In genomic region chr16:3654249-3654991, GRCh38 we compare ENCODE assay signal across 8 cellular contexts. TPM values are rescaled to one million over a fixed set of nuclear protein-coding genes. Genes with fewer than 3 reads are reported as not detected.
A peak's percentile ranks its signal among the peaks of the same experiment; 100 is the strongest.
DNase-seq lines count a peak whose midpoint lies in the region; ATAC-seq, FAIRE-seq and TF ChIP-seq lines count a peak whose summit lies in the region.

TSS of gene DNASE1 (plus strand) at chr16:3654691. CDS start at chr16:3655374, 683 bp downstream.

- CTCF ChIA-PET in A549 (lab: Yijun Ruan, JAX): interaction anchor here (0.6 to 3.0 kb wide), 14 partner anchors 8 to 600 kb away, joined by 3 to 11 read pairs (median 4); no protein-coding TSS in a partner anchor

- H3K27ac ChIP-seq in A549: no peak within 1 kb of the TSS
- no peak within 1 kb of the TSS for H3K27ac ChIP-seq in esophagus muscularis mucosa (replicated peaks in 1 of 4)
- no peak within 1 kb of the TSS for H3K27ac ChIP-seq in temporal lobe (ENCODE audit: low read depth, low read length)

- TF ChIP-seq RAD21 in A549 (conservative IDR thresholded peaks at IDR 0.05 in 1 of 2, IDR thresholded peaks at IDR 0.05 in 1 of 2): peak; percentile 39 to 56; a peak in 4 of 5 replicates

- DNase-seq in A549 (ENCODE audit: low read depth in 1 of 2, low spot score in 1 of 2): peak; percentile 74 to 80
- peak; percentile 79 for DNase-seq in GM12891 (ENCODE audit: insufficient read length, low spot score)
- peak; percentile 25 for DNase-seq in NOMO-1 treated with DMSO at 0.1 percent for 48 hours (lab: John Stamatoyannopoulos, UW; ENCODE audit: unreplicated experiment)
- peak; percentile 56 for DNase-seq in activated CD8-positive, alpha-beta memory T cell treated with anti-CD3 and anti-CD28 coated beads, Interleukin-2, amount 50 U/mL, for 4 hours
- DNase-seq in esophagus muscularis mucosa (ENCODE audit: extremely low spot score): no peak
- DNase-seq in naive thymus-derived CD8-positive, alpha-beta T cell: peak; percentile 20 to 73 (median 44)

- ATAC-seq in A549 (peak; percentile 81 to 89), GM21526 (IDR thresholded peaks at IDR 0.05; ENCODE audit: low FRiP score, unreplicated experiment) (no peak)
- ATAC-seq in naive thymus-derived CD8-positive, alpha-beta T cell: peak; percentile 79 to 83

- H3K27me3 Mint-ChIP-seq in naive thymus-derived CD8-positive, alpha-beta T cell: no peaks in the 10 kb centered on the region

- peaks cover 0 to 46% (median 2%) of the 10 kb centered on the region in 3 donors for H3K36me3 Mint-ChIP-seq in naive thymus-derived CD8-positive, alpha-beta T cell

- H3K4me1 Mint-ChIP-seq in naive thymus-derived CD8-positive, alpha-beta T cell: peaks cover 0 to 6% (median 2%) of the 10 kb centered on the region in 4 donors

- 71% methylated on average over 12 of the region's 14 CpGs for WGBS in A549 (ENCODE audit: missing lambda C conversion rate)
- WGBS in esophagus muscularis mucosa: 87% methylated on average over 14 of the region's 14 CpGs

- H3K9me3 ChIP-seq in A549 (no peaks in the 10 kb centered on the region), esophagus muscularis mucosa (no peaks in the 10 kb centered on the region)

- no peaks in the 10 kb centered on the region for H3K27me3 ChIP-seq in esophagus muscularis mucosa

- TF ChIP-seq EP300 in A549 (IDR thresholded peaks at IDR 0.05) (no peak), esophagus muscularis mucosa (IDR thresholded peaks at IDR 0.05) (no peak)

- intact Hi-C loops in esophagus muscularis mucosa (cut with DNase I): no loop called here

- TF ChIP-seq CTCF in A549 (IDR thresholded peaks at IDR 0.05): peak; percentile 60
- TF ChIP-seq CTCF in esophagus muscularis mucosa (IDR thresholded peaks at IDR 0.05): peak; percentile 35 to 67 (median 53)

- H3K36me3 ChIP-seq in esophagus muscularis mucosa: peaks cover 18 to 74% (median 57%) of the 10 kb centered on the region in 4 donors

- FAIRE-seq in A549 (lab: Jason Lieb, UNC) (no peak), GM12891 (lab: Jason Lieb, UNC) (peak; percentile 90)

- no peak within 1 kb of the TSS for H3K4me2 ChIP-seq in A549

- POLR2A ChIA-PET in A549 (lab: Yijun Ruan, JAX): no interaction called here
- POLR2A ChIA-PET in naive thymus-derived CD8-positive, alpha-beta T cell (lab: Charles Lee): no interaction called here

- H3K4me1 ChIP-seq in A549 (peaks cover 6% of the 10 kb centered on the region; the same call in 1 of the 3 replicates), esophagus muscularis mucosa (peaks cover 0 to 4% (median 0%) of the 10 kb centered on the region in 4 donors)

- no peaks in the 10 kb centered on the region for H3K9me3 Mint-ChIP-seq in naive thymus-derived CD8-positive, alpha-beta T cell

- peak within 1 kb of the TSS in 8 of 10 donors; percentile 31 to 75 (median 58) for H3K27ac Mint-ChIP-seq in naive thymus-derived CD8-positive, alpha-beta T cell

- H3K4me3 ChIP-seq in A549 (no peak within 1 kb of the TSS), esophagus muscularis mucosa (no peak within 1 kb of the TSS)

- H3K4me3 Mint-ChIP-seq in naive thymus-derived CD8-positive, alpha-beta T cell: no peak within 1 kb of the TSS

- TF ChIP-seq POLR2A in A549 (IDR thresholded peaks at IDR 0.05; ENCODE audit: low read length): no peak
- TF ChIP-seq POLR2A in GM12891 (IDR thresholded peaks at IDR 0.05; ENCODE audit: low read depth, low read length): no peak
- TF ChIP-seq POLR2A in esophagus muscularis mucosa (IDR thresholded peaks at IDR 0.05; ENCODE audit: low read depth): no peak

TF ChIP-seq in A549, 52 proteins besides CTCF, POLR2A, EP300 and RAD21:
- TF ChIP-seq ESRRA (IDR thresholded peaks at IDR 0.05; ENCODE audit: borderline replicate concordance, low read length): peak; percentile 60; the same call in 1 of the 2 replicates
- TF ChIP-seq BHLHE40 (IDR thresholded peaks at IDR 0.05; ENCODE audit: low read depth, low read length): no peak
- no peak for TF ChIP-seq KDM1A (IDR thresholded peaks at IDR 0.05; ENCODE audit: low read depth)
- no peak for TF ChIP-seq EHF (CRISPR knock-in tag; IDR thresholded peaks at IDR 0.05)
- peak; percentile 50; the same call in 2 of the 3 replicates for TF ChIP-seq SMC3 (IDR thresholded peaks at IDR 0.05)
- no peak for TF ChIP-seq ZFP36 (IDR thresholded peaks at IDR 0.05; ENCODE audit: borderline replicate concordance, partially characterized antibody)

TF ChIP-seq in GM12891, 5 proteins besides CTCF, POLR2A, EP300 and RAD21:
- TF ChIP-seq SPI1 (IDR thresholded peaks at IDR 0.05; ENCODE audit: low read depth, low read length) (no peak), POLR2AphosphoS5 (IDR thresholded peaks at IDR 0.05; ENCODE audit: low read depth, low read length) (no peak), POU2F2 (IDR thresholded peaks at IDR 0.05; ENCODE audit: low read depth, low read length) (no peak), PAX5 (IDR thresholded peaks at IDR 0.05; ENCODE audit: insufficient read depth, low read length, severe bottlenecking) (no peak), TAF1 (IDR thresholded peaks at IDR 0.05; ENCODE audit: low read depth, low read length) (no peak)

RNA-seq across cellular contexts. Expression of gene DNASE1, which starts in this region (rescaled TPM):
- 6.3 and 10.0 TPM in 2 replicates for polyA plus RNA-seq in A549 (2011; rRNA removed)
- 7.3 and 9.0 TPM in 2 replicates for polyA plus RNA-seq in A549 (2012; cell fraction: cytosol; rRNA removed)
- polyA plus RNA-seq in A549 (2012; cell fraction: nucleus; rRNA removed): 33.3 and 33.9 TPM in 2 replicates
- polyA plus RNA-seq in A549 (2017; fragmentation: RNase III; extraction: RNeasy Plus Mini Kit Qiagen cat#74134 plus additional on column Dnase treatment): 5.4 to 7.5 TPM (median 7.2 TPM) in 3 replicates
- polyA minus RNA-seq in A549 (2011; rRNA and poly(A)+ RNA removed): 23.8 and 31.2 TPM in 2 replicates
- 7.0 TPM for polyA plus RNA-seq in GM12891 (2012; ENCODE audit: low read depth, missing spikeins)
- 10 to 100 TPM in 3 of 4 donors, 1 to 10 TPM in 1; 2.8 to 16.3 (median 12.9) TPM for total RNA-seq in esophagus muscularis mucosa
- 10 to 100 TPM; 53.5 to 56.7 TPM for total RNA-seq in naive thymus-derived CD8-positive, alpha-beta T cell
- polyA plus RNA-seq in naive thymus-derived CD8-positive, alpha-beta T cell: 10 to 100 TPM in 1 of 3 donors, 1 to 10 TPM in 2; 1.5 to 15.4 (median 2.8) TPM
- total RNA-seq in temporal lobe: 27.5 TPM
